In the genomic region with DNA sequence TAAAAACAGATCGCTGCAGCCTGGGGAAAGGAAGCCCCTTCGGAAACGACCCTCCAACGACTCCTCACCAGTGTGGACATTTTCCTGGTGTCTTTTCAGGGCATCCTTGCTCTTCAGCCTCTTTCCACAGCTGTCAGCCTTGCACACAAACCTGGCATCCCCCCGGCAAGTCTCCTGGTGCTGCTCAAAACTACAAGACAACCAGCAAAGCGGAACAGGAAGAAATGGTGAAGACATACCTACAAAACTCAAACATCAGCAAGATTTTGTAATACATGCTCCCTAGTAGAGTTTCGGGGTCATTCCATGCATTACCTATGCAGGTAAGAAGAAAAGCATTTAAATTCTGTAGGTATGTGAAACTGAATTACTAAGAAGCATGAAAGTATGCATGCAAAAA, we compare ENCODE assay signal across 21 cellular contexts.
DNase-seq lines count a peak whose midpoint lies in the region; ATAC-seq and TF ChIP-seq lines count a peak whose summit lies in the region.
"Had no signal": no experiment of that assay in that cellular context is flagged by ENCODE, and none has a peak within 500 bp of the region (broad histone marks: within the 10 kb centered on the region; RNA-seq: fewer than 3 reads in every experiment).

No MANE protein-coding gene starts in this region.

- ATAC-seq in WTC11 (no peak), HG02759 (IDR thresholded peaks at IDR 0.05; ENCODE audit: unreplicated experiment) (no peak)
- ATAC-seq: activated T-cell treated with anti-CD3 and anti-CD28 coated beads, Interleukin-2, amount 50 U/mL, for 72 hours; K562 had no signal

- H3K9me3 Mint-ChIP-seq in WTC11 (no peaks in the 10 kb centered on the region), nephron (no peaks in the 10 kb centered on the region)
- H3K9me3 Mint-ChIP-seq: activated CD4-positive, alpha-beta memory T cell treated with anti-CD3 and anti-CD28 coated beads for 36 hours; activated T-cell treated with anti-CD3 and anti-CD28 coated beads, Interleukin-2, amount 50 U/mL, for 72 hours had no signal

- no peak overlapping the region for H3K4me3 Mint-ChIP-seq in WTC11
- H3K4me3 Mint-ChIP-seq in nephron: no peak overlapping the region
- H3K4me3 Mint-ChIP-seq: activated CD4-positive, alpha-beta memory T cell treated with anti-CD3 and anti-CD28 coated beads for 36 hours; activated T-cell treated with anti-CD3 and anti-CD28 coated beads, Interleukin-2, amount 50 U/mL, for 72 hours; B cell had no signal

- H3K9me3 ChIP-seq in GM23248 (ENCODE audit: low read depth): no peaks in the 10 kb centered on the region

- H3K4me1 Mint-ChIP-seq in WTC11: no peaks in the 10 kb centered on the region
- no peaks in the 10 kb centered on the region for H3K4me1 Mint-ChIP-seq in nephron
- H3K4me1 Mint-ChIP-seq: B cell had no signal

- intact Hi-C loops in posterior cingulate gyrus (cut with DNase I): no loop called here

- no peaks in the 10 kb centered on the region for H3K79me2 ChIP-seq in GM23248 (ENCODE audit: insufficient read depth)

- H3K27me3 ChIP-seq in GM23248 (replicated peaks; ENCODE audit: insufficient read depth): no peaks in the 10 kb centered on the region
- H3K27me3 ChIP-seq: cardiac muscle cell had no signal

- no peak for TF ChIP-seq CTCF in AG09309 (IDR thresholded peaks at IDR 0.05; ENCODE audit: control insufficient read depth, insufficient read depth, low read depth, low read length, missing control alignments)
- no peak for TF ChIP-seq CTCF in WTC11 (IDR thresholded peaks at IDR 0.05)
- TF ChIP-seq CTCF in nephron (IDR thresholded peaks at IDR 0.05; ENCODE audit: unreplicated experiment in 3 of 3): no peak

- H3K4me1 ChIP-seq in GM23248 (ENCODE audit: insufficient read depth): no peaks in the 10 kb centered on the region

- H3K4me2 ChIP-seq in GM23248 (ENCODE audit: unreplicated experiment): peak overlapping the region; percentile 85

- H3K27me3 Mint-ChIP-seq in WTC11 (ENCODE audit: low read depth) (no peaks in the 10 kb centered on the region), nephron (ENCODE audit: low read depth) (no peaks in the 10 kb centered on the region)
- H3K27me3 Mint-ChIP-seq: B cell had no signal

- H3K36me3 ChIP-seq in GM23248 (ENCODE audit: low read depth): no peaks in the 10 kb centered on the region
- H3K36me3 ChIP-seq: cardiac muscle cell had no signal

- H3K9me2 ChIP-seq in GM23248 (ENCODE audit: insufficient read depth): no peaks in the 10 kb centered on the region

- POLR2A ChIA-PET in WTC11 (lab: Charles Lee): no interaction called here

- CTCF ChIA-PET in WTC11 (lab: Charles Lee): no interaction called here

- H3K4me3 ChIP-seq in AG09309 (ENCODE audit: control insufficient read depth, low read depth, low read length) (peak overlapping the region; percentile 35), GM23248 (peak overlapping the region; percentile 66)
- H3K4me3 ChIP-seq: cardiac muscle cell, K562 had no signal

- H3F3A ChIP-seq in GM23248 (ENCODE audit: insufficient read depth): 0 out of 2 replicates have a peak, but pooled peaks cover 5% of the 10 kb centered on the region

- H3K27ac Mint-ChIP-seq in WTC11 (peak overlapping the region; percentile 84), nephron (peak overlapping the region; percentile 11 to 38 (median 27))
- H3K27ac Mint-ChIP-seq: activated CD4-positive, alpha-beta memory T cell treated with anti-CD3 and anti-CD28 coated beads for 36 hours; activated T-cell treated with anti-CD3 and anti-CD28 coated beads, Interleukin-2, amount 50 U/mL, for 72 hours; B cell had no signal

- DNase-seq in AG09309 (ENCODE audit: low read depth) (no peak), GM23248 (peak; percentile 39), WTC11 (ENCODE audit: low spot score) (no peak), posterior cingulate gyrus (no peak), GF-D8 (lab: John Stamatoyannopoulos, UW) (no peak)
- DNase-seq: activated CD4-positive, alpha-beta memory T cell treated with anti-CD3 and anti-CD28 coated beads for 36 hours; activated T-cell treated with anti-CD3 and anti-CD28 coated beads, Interleukin-2, amount 50 U/mL, for 72 hours; EL; erythroblast; NCI-H1048; NCI-H2081; NCI-H510A treated with DMSO at 0.1 percent for 48 hours; SIG-M5; stimulated activated CD8-positive, alpha-beta memory T cell treated with anti-CD3 and anti-CD28 coated beads, Interleukin-4, amount 100 ng/mL, for 48 hours; T-helper 1 cell had no signal

- in situ Hi-C loops in GM23248 (cut with MboI): no loop called here

- H3K27ac ChIP-seq in GM23248: no peak overlapping the region
- H3K27ac ChIP-seq: cardiac muscle cell, VCaP had no signal

- H3K9ac ChIP-seq in GM23248: peak overlapping the region; percentile 53

- peaks cover 3% of the 10 kb centered on the region; the same call in 1 of the 2 replicates for H3K36me3 Mint-ChIP-seq in WTC11
- H3K36me3 Mint-ChIP-seq in nephron (ENCODE audit: low read depth): peaks cover 4% of the 10 kb centered on the region
- H3K36me3 Mint-ChIP-seq: activated CD4-positive, alpha-beta memory T cell treated with anti-CD3 and anti-CD28 coated beads for 36 hours had no signal

- 8 to 17% methylated on average over 7 of the region's 7 CpGs for WGBS in GM23248 (ENCODE audit: low coverage in 1 of 2, low lambda C conversion rate in 2 of 2, missing lambda C conversion rate in 2 of 2), 2 experiments

- H4K20me1 ChIP-seq in GM23248 (ENCODE audit: insufficient read depth): no peaks in the 10 kb centered on the region

- H2AFZ ChIP-seq in GM23248: peak overlapping the region; percentile 86

TF ChIP-seq in WTC11, 78 proteins besides CTCF, POLR2A, EP300 and RAD21 (continues in another document):
- no peak for TF ChIP-seq ZNF317 (CRISPR knock-in tag; IDR thresholded peaks at IDR 0.05; ENCODE audit: borderline replicate concordance, low read depth)
- TF ChIP-seq, protein P1, sequence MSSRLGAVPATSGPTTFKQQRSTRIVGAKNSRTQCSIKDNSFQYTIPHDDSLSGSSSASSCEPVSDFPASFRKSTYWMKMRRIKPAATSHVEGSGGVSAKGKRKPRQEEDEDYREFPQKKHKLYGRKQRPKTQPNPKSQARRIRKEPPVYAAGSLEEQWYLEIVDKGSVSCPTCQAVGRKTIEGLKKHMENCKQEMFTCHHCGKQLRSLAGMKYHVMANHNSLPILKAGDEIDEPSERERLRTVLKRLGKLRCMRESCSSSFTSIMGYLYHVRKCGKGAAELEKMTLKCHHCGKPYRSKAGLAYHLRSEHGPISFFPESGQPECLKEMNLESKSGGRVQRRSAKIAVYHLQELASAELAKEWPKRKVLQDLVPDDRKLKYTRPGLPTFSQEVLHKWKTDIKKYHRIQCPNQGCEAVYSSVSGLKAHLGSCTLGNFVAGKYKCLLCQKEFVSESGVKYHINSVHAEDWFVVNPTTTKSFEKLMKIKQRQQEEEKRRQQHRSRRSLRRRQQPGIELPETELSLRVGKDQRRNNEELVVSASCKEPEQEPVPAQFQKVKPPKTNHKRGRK (CRISPR knock-in tag; IDR thresholded peaks at IDR 0.05; ENCODE audit: borderline replicate concordance): no peak
- no peak for TF ChIP-seq HMGA2 (CRISPR knock-in tag; IDR thresholded peaks at IDR 0.05)
- no peak for TF ChIP-seq CBFB (CRISPR knock-in tag; IDR thresholded peaks at IDR 0.05; ENCODE audit: low read depth)
- TF ChIP-seq, protein P2, sequence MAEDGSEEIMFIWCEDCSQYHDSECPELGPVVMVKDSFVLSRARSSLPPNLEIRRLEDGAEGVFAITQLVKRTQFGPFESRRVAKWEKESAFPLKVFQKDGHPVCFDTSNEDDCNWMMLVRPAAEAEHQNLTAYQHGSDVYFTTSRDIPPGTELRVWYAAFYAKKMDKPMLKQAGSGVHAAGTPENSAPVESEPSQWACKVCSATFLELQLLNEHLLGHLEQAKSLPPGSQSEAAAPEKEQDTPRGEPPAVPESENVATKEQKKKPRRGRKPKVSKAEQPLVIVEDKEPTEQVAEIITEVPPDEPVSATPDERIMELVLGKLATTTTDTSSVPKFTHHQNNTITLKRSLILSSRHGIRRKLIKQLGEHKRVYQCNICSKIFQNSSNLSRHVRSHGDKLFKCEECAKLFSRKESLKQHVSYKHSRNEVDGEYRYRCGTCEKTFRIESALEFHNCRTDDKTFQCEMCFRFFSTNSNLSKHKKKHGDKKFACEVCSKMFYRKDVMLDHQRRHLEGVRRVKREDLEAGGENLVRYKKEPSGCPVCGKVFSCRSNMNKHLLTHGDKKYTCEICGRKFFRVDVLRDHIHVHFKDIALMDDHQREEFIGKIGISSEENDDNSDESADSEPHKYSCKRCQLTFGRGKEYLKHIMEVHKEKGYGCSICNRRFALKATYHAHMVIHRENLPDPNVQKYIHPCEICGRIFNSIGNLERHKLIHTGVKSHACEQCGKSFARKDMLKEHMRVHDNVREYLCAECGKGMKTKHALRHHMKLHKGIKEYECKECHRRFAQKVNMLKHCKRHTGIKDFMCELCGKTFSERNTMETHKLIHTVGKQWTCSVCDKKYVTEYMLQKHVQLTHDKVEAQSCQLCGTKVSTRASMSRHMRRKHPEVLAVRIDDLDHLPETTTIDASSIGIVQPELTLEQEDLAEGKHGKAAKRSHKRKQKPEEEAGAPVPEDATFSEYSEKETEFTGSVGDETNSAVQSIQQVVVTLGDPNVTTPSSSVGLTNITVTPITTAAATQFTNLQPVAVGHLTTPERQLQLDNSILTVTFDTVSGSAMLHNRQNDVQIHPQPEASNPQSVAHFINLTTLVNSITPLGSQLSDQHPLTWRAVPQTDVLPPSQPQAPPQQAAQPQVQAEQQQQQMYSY (CRISPR knock-in tag; IDR thresholded peaks at IDR 0.05): no peak
- TF ChIP-seq, protein P3, sequence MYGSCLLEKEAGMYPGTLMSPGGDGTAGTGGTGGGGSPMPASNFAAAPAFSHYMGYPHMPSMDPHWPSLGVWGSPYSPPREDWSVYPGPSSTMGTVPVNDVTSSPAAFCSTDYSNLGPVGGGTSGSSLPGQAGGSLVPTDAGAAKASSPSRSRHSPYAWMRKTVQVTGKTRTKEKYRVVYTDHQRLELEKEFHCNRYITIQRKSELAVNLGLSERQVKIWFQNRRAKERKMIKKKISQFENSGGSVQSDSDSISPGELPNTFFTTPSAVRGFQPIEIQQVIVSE (CRISPR knock-in tag; IDR thresholded peaks at IDR 0.05; ENCODE audit: borderline replicate concordance): no peak
- TF ChIP-seq NFATC4 (CRISPR knock-in tag; IDR thresholded peaks at IDR 0.05): no peak
- TF ChIP-seq HMGXB4 (CRISPR knock-in tag; IDR thresholded peaks at IDR 0.05): no peak
- TF ChIP-seq ZNF263 (CRISPR knock-in tag; IDR thresholded peaks at IDR 0.05; ENCODE audit: low read depth): no peak
